In the genomic region with DNA sequence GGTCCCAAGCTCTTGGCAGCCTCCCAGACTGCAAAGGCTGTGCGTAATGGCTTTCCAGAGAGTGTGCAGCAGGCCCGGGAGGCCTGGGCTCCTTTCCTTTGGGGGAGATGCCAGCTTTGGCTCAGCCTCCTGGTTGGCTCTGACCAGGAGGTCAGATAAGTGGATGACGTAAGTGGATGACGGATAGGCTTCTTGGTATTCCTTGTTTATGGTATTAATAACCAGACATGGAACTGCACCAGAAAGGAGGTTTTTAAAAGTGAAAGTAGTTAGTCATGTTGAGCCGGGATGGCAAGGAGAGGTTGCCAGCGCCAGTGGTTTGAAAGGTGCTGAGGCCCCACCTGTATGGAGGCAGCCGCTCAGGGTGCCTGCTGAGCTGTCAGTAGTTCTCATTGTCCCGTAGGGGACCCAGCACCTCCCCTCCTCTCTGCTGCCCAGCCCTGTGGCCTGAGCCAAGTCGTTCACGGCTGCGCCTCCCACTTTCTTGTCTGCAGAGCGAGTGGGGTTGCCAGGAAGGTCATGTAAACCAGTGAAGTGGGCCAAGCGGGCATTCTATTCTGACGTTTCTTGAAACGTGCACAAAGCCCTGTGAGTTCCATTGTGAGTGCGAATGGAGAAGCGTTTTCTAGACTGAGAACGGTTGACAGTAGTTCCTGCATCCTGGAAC, we compare ENCODE assay signal across 8 cellular contexts. TPM values are rescaled to one million over a fixed set of nuclear protein-coding genes. Genes with fewer than 3 reads are reported as not detected.
DNase-seq lines count a peak whose midpoint lies in the region; ATAC-seq and TF ChIP-seq lines count a peak whose summit lies in the region.

No MANE protein-coding gene starts in this region.

- no TSS peak for BruUV-seq in PC-9 (replicated peaks; lab: Mats Ljungman, UMichigan)

- POLR2A ChIA-PET in PC-9 (lab: Charles Lee; ENCODE audit: unreplicated experiment): no interaction called here

- no peaks in the 10 kb centered on the region for H3K79me2 ChIP-seq in PC-9 (ENCODE audit: low read depth)

- H3K4me3 ChIP-seq in PC-9: no peak overlapping the region
- H3K4me3 ChIP-seq in fibroblast of villous mesenchyme (ENCODE audit: low read depth, low read length): peak overlapping the region; percentile 47

- no peak overlapping the region for H2AFZ ChIP-seq in PC-9

- H3K36me3 ChIP-seq in PC-9 (ENCODE audit: low read depth): no peaks in the 10 kb centered on the region

- ATAC-seq in HG02938 (IDR thresholded peaks at IDR 0.05; ENCODE audit: unreplicated experiment) (no peak), HG02588 (IDR thresholded peaks at IDR 0.05; ENCODE audit: unreplicated experiment) (no peak)

- H3K27ac ChIP-seq in PC-9: no peak overlapping the region

- peak overlapping the region; percentile 36 for H3K4me2 ChIP-seq in PC-9

- H3K9me3 ChIP-seq in PC-9 (ENCODE audit: insufficient read depth, low read depth): no peaks in the 10 kb centered on the region

- no peaks in the 10 kb centered on the region for H3K9me2 ChIP-seq in PC-9 (ENCODE audit: insufficient read depth)

- CTCF ChIA-PET in PC-9 (lab: Charles Lee): no interaction called here

- no peak for TF ChIP-seq CTCF in PC-9 (conservative IDR thresholded peaks at IDR 0.05)
- no peak for TF ChIP-seq CTCF in fibroblast of villous mesenchyme (IDR thresholded peaks at IDR 0.05; ENCODE audit: insufficient read depth, low read depth, low read length)

- no peaks in the 10 kb centered on the region for H4K20me1 ChIP-seq in PC-9 (ENCODE audit: insufficient read depth)

- H3F3A ChIP-seq in PC-9 (ENCODE audit: insufficient read depth, low read depth): no peaks in the 10 kb centered on the region

- peak; percentile 92 for DNase-seq in Daoy (ENCODE audit: low read depth)
- peak in 1 of 2 experiments; percentile 49 for DNase-seq in PC-9
- peak; percentile 51 for DNase-seq in fibroblast of villous mesenchyme (ENCODE audit: low read depth)
- DNase-seq in pulmonary artery endothelial cell (ENCODE audit: low read depth, low spot score): peak; percentile 26
- DNase-seq in activated effector memory CD4-positive, alpha-beta T cell treated with Interleukin-2 at 50 U/mL for 16 hours: no peak
- DNase-seq in activated CD8-positive, alpha-beta memory T cell treated with anti-CD3 and anti-CD28 coated beads, Interleukin-2, amount 50 U/mL, for 4 hours: no peak

- no peaks in the 10 kb centered on the region for H3K27me3 ChIP-seq in PC-9 (ENCODE audit: insufficient read depth, low read depth)

- H3K4me1 ChIP-seq in PC-9 (replicated peaks; ENCODE audit: insufficient read depth): no peaks in the 10 kb centered on the region

- intact Hi-C loops in PC-9 (cut with micrococcal nuclease; ENCODE audit: unreplicated experiment): no loop called here

RNA-seq across cellular contexts. Expression of a gene that starts 28.7 kb away (rescaled TPM):
- 2.1 and 3.3 TPM in 2 replicates for total RNA-seq in Daoy (2014; rRNA removed; shearing (Covaris generic))
- total RNA-seq in PC-9 (2021) (4.5 TPM in 2 replicates), fibroblast of villous mesenchyme (0.43 and 0.97 TPM in 2 replicates), pulmonary artery endothelial cell (0.07 and 0.14 TPM in 2 replicates)

Comparison
In these comparisons a context has a peak if more than half of its experiments do, and no peak if none do; other contexts are left out.
1. DNase-seq: peak in Daoy (single experiment), fibroblast of villous mesenchyme (single experiment) and pulmonary artery endothelial cell (single experiment); none in activated effector memory CD4-positive, alpha-beta T cell treated with Interleukin-2 at 50 U/mL for 16 hours (single experiment) and activated CD8-positive, alpha-beta memory T cell treated with anti-CD3 and anti-CD28 coated beads, Interleukin-2, amount 50 U/mL, for 4 hours (single experiment).